In the genomic region with DNA sequence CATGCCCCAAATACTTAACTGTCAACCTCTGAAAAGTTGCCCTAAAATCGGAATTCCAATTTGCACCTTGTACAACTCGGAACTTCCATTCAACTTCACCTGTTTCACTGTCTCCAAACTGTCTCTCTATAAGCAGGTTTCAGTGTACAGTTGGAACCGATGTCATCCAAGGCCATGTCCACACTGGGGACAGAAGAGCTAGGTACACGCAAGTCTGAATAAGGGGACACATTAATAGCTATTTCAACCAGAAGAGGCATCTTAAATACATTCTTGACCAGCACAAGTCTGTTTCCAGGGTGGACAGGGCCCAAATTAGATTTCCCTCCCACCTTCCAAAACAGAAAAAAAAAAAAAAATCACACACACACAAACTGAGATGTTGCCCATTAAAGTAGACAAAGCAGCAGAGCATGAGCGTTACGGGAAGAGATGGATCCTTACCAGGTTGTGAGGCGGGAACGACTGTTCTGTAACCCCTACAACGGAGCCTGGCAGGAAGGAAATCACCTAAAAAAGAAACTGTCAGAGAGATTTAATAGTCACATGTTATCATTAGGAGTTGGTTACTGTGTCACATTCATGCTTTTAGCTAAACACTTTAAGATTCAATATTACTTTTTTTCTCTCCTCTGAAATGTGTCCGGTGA, we compare ENCODE assay signal across 8 cellular contexts. TPM values are rescaled to one million over a fixed set of nuclear protein-coding genes. Genes with fewer than 3 reads are reported as not detected.
A peak's percentile ranks its signal among the peaks of the same experiment; 100 is the strongest.
DNase-seq lines count a peak whose midpoint lies in the region; FAIRE-seq and TF ChIP-seq lines count a peak whose summit lies in the region.

No MANE protein-coding gene starts in this region.

- H3K36me3 ChIP-seq in PC-9 (ENCODE audit: low read depth) (peaks cover 54% of the 10 kb centered on the region), ovary (no peaks in the 10 kb centered on the region)

- CTCF ChIA-PET in PC-9 (lab: Charles Lee) = interaction anchor here (0.5 kb wide), 1 partner anchor 627 kb away, joined by 7 read pairs; no protein-coding TSS in a partner anchor

- peak overlapping the region; percentile 98 for H3K4me2 ChIP-seq in PC-9

- BruUV-seq in PC-9 (replicated peaks; lab: Mats Ljungman, UMichigan) = TSS peak; percentile 46

- TF ChIP-seq CTCF in PC-9 (conservative IDR thresholded peaks at IDR 0.05) (no peak), epithelial cell of proximal tubule (conservative IDR thresholded peaks at IDR 0.05; ENCODE audit: low read depth, low read length) (no peak), ovary (IDR thresholded peaks at IDR 0.05) (no peak), D721Med (IDR thresholded peaks at IDR 0.05; ENCODE audit: insufficient read depth, missing control alignments) (no peak)

- no peak for FAIRE-seq in D721Med (lab: Jason Lieb, UNC)

- H3K4me3 ChIP-seq in PC-9 (peak overlapping the region; percentile 98), epithelial cell of proximal tubule (ENCODE audit: low read depth, low read length) (peak overlapping the region; percentile 90), ovary (peak overlapping the region; percentile 68)

- TF ChIP-seq POLR2A in ovary (IDR thresholded peaks at IDR 0.05) = no peak

- POLR2A ChIA-PET in PC-9 (lab: Charles Lee; ENCODE audit: unreplicated experiment) = interaction anchor here (0.6 kb wide), 1 partner anchor 740 kb away, joined by 4 read pairs; no protein-coding TSS in a partner anchor

- TF ChIP-seq EP300 in ovary (IDR thresholded peaks at IDR 0.05) = no peak

- H3K9me3 ChIP-seq in PC-9 (ENCODE audit: insufficient read depth, low read depth) (no peaks in the 10 kb centered on the region), ovary (no peaks in the 10 kb centered on the region)

- intact Hi-C loops in PC-9 (cut with micrococcal nuclease; ENCODE audit: unreplicated experiment) (loop anchor here (5.0 to 10.0 kb wide), 3 partner anchors 182 to 1759 kb away; a partner anchor contains a TSS), ovary (cut with DNase I) (loop anchor here in 1 of 4 donors (5.0 kb wide), 1 partner anchor 36 kb away; a partner anchor contains a TSS)

- peak overlapping the region; percentile 93 for H3K27ac ChIP-seq in PC-9
- peak overlapping the region in 1 of 2 donors; percentile 98 for H3K27ac ChIP-seq in ovary

- peaks cover 67% of the 10 kb centered on the region for H3K79me2 ChIP-seq in PC-9 (ENCODE audit: low read depth)

- DNase-seq in NCI-H146 (lab: John Stamatoyannopoulos, UW) (peak; percentile 18), NCI-H146 treated with DMSO at 0.1 percent for 48 hours (lab: John Stamatoyannopoulos, UW; ENCODE audit: unreplicated experiment) (no peak), PC-9 (peak in 1 of 2 experiments; percentile 33), epithelial cell of proximal tubule (ENCODE audit: low read depth) (no peak), ovary (no peak), D721Med (ENCODE audit: insufficient read length, low spot score) (no peak), NCI-H345 (lab: John Stamatoyannopoulos, UW) (no peak)
- DNase-seq in stimulated activated naive CD4-positive, alpha-beta T cell treated with Interleukin-2 at 50 U/mL for 16 hours (lab: John Stamatoyannopoulos, UW) = no peak

- WGBS in ovary, 3 donors = 1 to 2% (median 1%) methylated on average over 10 of the region's 10 CpGs

- H3K27me3 ChIP-seq in PC-9 (ENCODE audit: insufficient read depth, low read depth) (no peaks in the 10 kb centered on the region), ovary (no peaks in the 10 kb centered on the region)

- H2AFZ ChIP-seq in PC-9 = no peak overlapping the region

- H4K20me1 ChIP-seq in PC-9 (ENCODE audit: insufficient read depth) = peaks cover 57% of the 10 kb centered on the region

- H3K4me1 ChIP-seq in PC-9 (replicated peaks; ENCODE audit: insufficient read depth) (peaks cover 48% of the 10 kb centered on the region), ovary (ENCODE audit: insufficient read depth) (peaks cover 2% of the 10 kb centered on the region)

- H3K9me2 ChIP-seq in PC-9 (ENCODE audit: insufficient read depth) = no peaks in the 10 kb centered on the region

- peaks cover 26% of the 10 kb centered on the region for H3F3A ChIP-seq in PC-9 (ENCODE audit: insufficient read depth, low read depth)

RNA-seq across cellular contexts. Expression of a gene that starts 1.7 kb away (rescaled TPM):
- total RNA-seq in PC-9 (2021) (60.3 and 66.1 TPM in 2 replicates), epithelial cell of proximal tubule (20.6 and 24.7 TPM in 2 replicates), ovary (10 to 100 TPM; 44.7 to 80.8 (median 55.7) TPM)
- 10 to 100 TPM; 36.4 to 53.6 TPM for polyA plus RNA-seq in ovary

RNA-seq across cellular contexts. Expression of a gene that starts 15.4 kb away (rescaled TPM):
- total RNA-seq in PC-9 (2021) = 17.7 and 26.3 TPM in 2 replicates
- 24.3 and 24.6 TPM in 2 replicates for total RNA-seq in epithelial cell of proximal tubule
- 10 to 100 TPM; 16.9 to 26.3 (median 21.3) TPM for total RNA-seq in ovary
- 10 to 100 TPM; 27.1 to 31.5 TPM for polyA plus RNA-seq in ovary

RNA-seq across cellular contexts. Expression of a gene that starts 22.8 kb away (rescaled TPM):
- total RNA-seq in PC-9 (2021) = 0.28 and 0.50 TPM in 2 replicates
- total RNA-seq in epithelial cell of proximal tubule = 0.51 TPM in 1 of 2 replicates, not detected in the other
- 1 to 10 TPM; 3.2 to 5.9 (median 5.3) TPM for total RNA-seq in ovary
- 1 to 10 TPM; 2.8 to 3.2 TPM for polyA plus RNA-seq in ovary

RNA-seq across cellular contexts. Expression of a gene that starts 34.8 kb away (rescaled TPM):
- total RNA-seq in PC-9 (2021) (32.6 and 38.1 TPM in 2 replicates), epithelial cell of proximal tubule (68.8 and 86.8 TPM in 2 replicates), ovary (10 to 100 TPM; 29.5 to 54.0 (median 42.8) TPM)
- 10 to 100 TPM; 34.8 to 53.7 TPM for polyA plus RNA-seq in ovary

RNA-seq across cellular contexts. Expression of a gene that starts 36.1 kb away (rescaled TPM):
- total RNA-seq in PC-9 (2021) (4.4 and 6.4 TPM in 2 replicates), epithelial cell of proximal tubule (0.17 and 0.58 TPM in 2 replicates), ovary (10 to 100 TPM in 6 of 7 donors, 1 to 10 TPM in 1; 9.9 to 20.7 (median 13.6) TPM)
- polyA plus RNA-seq in ovary = 1 to 10 TPM; 2.5 to 9.2 TPM
